Comparison of ENCODE assay signal across 17 cellular contexts in the genomic region with DNA sequence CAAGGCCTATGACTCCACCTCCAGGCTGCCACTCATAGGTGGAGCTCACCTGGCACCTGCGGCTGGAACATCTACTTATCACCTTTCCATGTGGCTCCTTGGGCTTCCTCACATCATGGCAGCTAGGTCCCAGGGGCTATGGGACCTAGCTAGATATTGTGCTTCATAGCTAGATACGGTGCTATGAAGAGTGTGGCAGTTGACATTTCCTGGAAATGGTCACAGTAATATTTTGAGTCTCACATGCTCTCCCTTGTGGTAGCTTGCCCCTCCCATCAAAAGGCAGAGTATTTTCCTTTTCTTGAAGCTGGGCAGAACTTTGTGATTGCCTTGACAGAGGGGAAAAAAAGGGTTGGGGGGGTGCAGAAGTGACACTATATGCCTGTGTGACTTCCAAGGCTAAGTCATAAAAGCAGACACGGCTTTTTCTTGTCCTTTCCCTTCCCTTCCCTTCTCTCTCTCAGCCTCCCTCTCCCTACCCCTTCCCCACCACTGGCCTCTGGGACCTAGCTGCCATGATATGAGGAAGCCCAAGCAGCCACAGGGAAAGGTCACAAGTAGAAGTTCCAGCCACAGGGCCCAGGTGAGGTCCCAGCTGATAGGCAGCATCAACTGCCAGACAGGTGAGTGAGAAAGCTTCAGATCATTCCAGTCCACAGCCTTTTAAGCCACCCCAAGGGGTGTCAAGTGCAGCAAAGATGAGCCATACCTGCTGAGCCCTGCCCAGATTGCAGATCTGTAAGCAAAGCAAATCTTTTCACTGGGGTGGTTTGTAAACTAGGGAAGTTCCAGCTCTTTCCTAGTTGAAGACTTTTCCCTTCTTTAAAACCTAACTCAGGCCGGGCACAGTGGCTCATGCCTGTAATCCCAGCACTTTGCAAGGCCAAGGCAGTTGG. TPM values are rescaled to one million over a fixed set of nuclear protein-coding genes. Genes with fewer than 3 reads are reported as not detected.
A peak's percentile ranks its signal among the peaks of the same experiment; 100 is the strongest.
DNase-seq lines count a peak whose midpoint lies in the region; ATAC-seq and TF ChIP-seq lines count a peak whose summit lies in the region.
"Had no signal": no experiment of that assay in that cellular context is flagged by ENCODE, and none has a peak within 500 bp of the region (broad histone marks: within the 10 kb centered on the region; RNA-seq: fewer than 3 reads in every experiment).

No MANE protein-coding gene starts in this region.

- H3K4me3 ChIP-seq in PC-9 (no peak overlapping the region), gastroesophageal sphincter (no peak overlapping the region), smooth muscle cell (no peak overlapping the region)

- H3K36me3 Mint-ChIP-seq in H9 (ENCODE audit: insufficient read depth in 1 of 3, low read depth in 3 of 3) = no peaks in the 10 kb centered on the region
- H3K36me3 Mint-ChIP-seq: activated naive CD4-positive, alpha-beta T cell treated with anti-CD3 and anti-CD28 coated beads, Interleukin-2, amount 50 U/mL, for 24 hours had no signal

- TF ChIP-seq EP300 in gastroesophageal sphincter (IDR thresholded peaks at IDR 0.05) = no peak

- peaks cover 22% of the 10 kb centered on the region for H3F3A ChIP-seq in PC-9 (ENCODE audit: insufficient read depth, low read depth)
- no peaks in the 10 kb centered on the region for H3F3A ChIP-seq in smooth muscle cell (ENCODE audit: low read depth)

- no peak overlapping the region for H3K4me3 Mint-ChIP-seq in H9
- H3K4me3 Mint-ChIP-seq: activated naive CD4-positive, alpha-beta T cell treated with anti-CD3 and anti-CD28 coated beads, Interleukin-2, amount 50 U/mL, for 24 hours; activated T-cell treated with anti-CD3 and anti-CD28 coated beads, Interleukin-2, amount 50 U/mL, for 72 hours; naive thymus-derived CD8-positive, alpha-beta T cell; stimulated activated naive CD8-positive, alpha-beta T cell treated with anti-CD3 and anti-CD28 coated beads, Interleukin-15, Interleukin-2, amounts not matched to agents 100 ng/mL and 50 ng/mL, for 24 hours had no signal

- TF ChIP-seq POLR2A in gastroesophageal sphincter (IDR thresholded peaks at IDR 0.05) = no peak

- H3K4me2 ChIP-seq in H9 (ENCODE audit: insufficient read depth, insufficient read length, low read length) (no peak overlapping the region), PC-9 (peak overlapping the region; percentile 72), smooth muscle cell (no peak overlapping the region)

- no peaks in the 10 kb centered on the region for H3K23me2 ChIP-seq in H9 (ENCODE audit: insufficient read length, low read depth, low read length, poor library complexity, severe bottlenecking)

- no peaks in the 10 kb centered on the region for H3K9me2 ChIP-seq in PC-9 (ENCODE audit: insufficient read depth)

- H3K4me1 Mint-ChIP-seq in H9 = peaks cover 0 to 2% of the 10 kb centered on the region in 2 experiments; a peak in 1 of 4 replicates
- H3K4me1 Mint-ChIP-seq: activated naive CD4-positive, alpha-beta T cell treated with anti-CD3 and anti-CD28 coated beads, Interleukin-2, amount 50 U/mL, for 24 hours had no signal

- H3K9me3 ChIP-seq in H9 (ENCODE audit: control insufficient read depth, low read depth, low read length) = no peaks in the 10 kb centered on the region
- H3K9me3 ChIP-seq in PC-9 (ENCODE audit: insufficient read depth, low read depth) = peaks cover 7% of the 10 kb centered on the region; the same call in 1 of the 2 replicates
- peaks cover 0 to 10% (median 0%) of the 10 kb centered on the region in 3 donors for H3K9me3 ChIP-seq in gastroesophageal sphincter
- H3K9me3 ChIP-seq in smooth muscle cell (replicated peaks; ENCODE audit: low read depth) = no peaks in the 10 kb centered on the region

- H2BK120ac ChIP-seq in H9 (ENCODE audit: low read depth, low read length, poor library complexity, severe bottlenecking) = no peak overlapping the region

- H3K27me3 ChIP-seq in H9 (ENCODE audit: insufficient read depth, low read length) (no peaks in the 10 kb centered on the region), PC-9 (ENCODE audit: insufficient read depth, low read depth) (peaks cover 17% of the 10 kb centered on the region; the same call in 1 of the 2 replicates), gastroesophageal sphincter (no peaks in the 10 kb centered on the region), smooth muscle cell (ENCODE audit: low read depth) (no peaks in the 10 kb centered on the region)

- no peak overlapping the region for H3K27ac Mint-ChIP-seq in H9
- H3K27ac Mint-ChIP-seq: activated naive CD4-positive, alpha-beta T cell treated with anti-CD3 and anti-CD28 coated beads, Interleukin-2, amount 50 U/mL, for 24 hours; activated T-cell treated with anti-CD3 and anti-CD28 coated beads, Interleukin-2, amount 50 U/mL, for 72 hours; naive thymus-derived CD8-positive, alpha-beta T cell; stimulated activated naive CD8-positive, alpha-beta T cell treated with anti-CD3 and anti-CD28 coated beads, Interleukin-15, Interleukin-2, amounts not matched to agents 100 ng/mL and 50 ng/mL, for 24 hours had no signal

- no peaks in the 10 kb centered on the region for H3K79me1 ChIP-seq in H9 (ENCODE audit: insufficient read depth, low read depth, low read length, poor library complexity, severe bottlenecking)

- H2AK5ac ChIP-seq in H9 (ENCODE audit: insufficient read length, low read length) = no peak overlapping the region

- H3K9me3 Mint-ChIP-seq in H9 = peaks cover 0 to 3% of the 10 kb centered on the region in 2 experiments; a peak in 1 of 5 replicates
- H3K9me3 Mint-ChIP-seq: activated naive CD4-positive, alpha-beta T cell treated with anti-CD3 and anti-CD28 coated beads, Interleukin-2, amount 50 U/mL, for 24 hours had no signal

- H2AFZ ChIP-seq in H9 (ENCODE audit: low read length) (no peak overlapping the region), PC-9 (no peak overlapping the region), smooth muscle cell (ENCODE audit: low read depth) (no peak overlapping the region)
- H2AFZ ChIP-seq: parathyroid adenoma had no signal

- POLR2A ChIA-PET in PC-9 (lab: Charles Lee; ENCODE audit: unreplicated experiment) = no interaction called here

- no peak overlapping the region for H3T11ph ChIP-seq in H9 (ENCODE audit: low read length)

- no peaks in the 10 kb centered on the region for H3K36me3 ChIP-seq in PC-9 (ENCODE audit: low read depth)
- no peaks in the 10 kb centered on the region for H3K36me3 ChIP-seq in gastroesophageal sphincter
- H3K36me3 ChIP-seq in smooth muscle cell (ENCODE audit: low read depth) = no peaks in the 10 kb centered on the region

- H4K5ac ChIP-seq in H9 (ENCODE audit: insufficient read length, low read depth, low read length) = no peak overlapping the region

- no peak overlapping the region for H3K14ac ChIP-seq in H9 (ENCODE audit: insufficient read depth, low read length)

- H4K20me1 ChIP-seq in H9 (ENCODE audit: control insufficient read depth, insufficient read depth, insufficient read length) (no peaks in the 10 kb centered on the region), PC-9 (ENCODE audit: insufficient read depth) (no peaks in the 10 kb centered on the region), smooth muscle cell (ENCODE audit: low read depth) (no peaks in the 10 kb centered on the region)

- TF ChIP-seq CTCF in H9 (conservative IDR thresholded peaks at IDR 0.05) (no peak), PC-9 (conservative IDR thresholded peaks at IDR 0.05) (no peak), gastroesophageal sphincter (IDR thresholded peaks at IDR 0.05) (no peak), smooth muscle cell (IDR thresholded peaks at IDR 0.05; ENCODE audit: borderline replicate concordance, insufficient read depth, poor library complexity, severe bottlenecking) (no peak)

- no peak for DNase-seq in H9
- no peak for DNase-seq in PC-9
- no peak for DNase-seq in smooth muscle cell (lab: John Stamatoyannopoulos, UW; ENCODE audit: unreplicated experiment)
- no peak for DNase-seq in mucosa of gallbladder (ENCODE audit: low spot score)
- DNase-seq in NCI-H82 (lab: John Stamatoyannopoulos, UW) = no peak
- DNase-seq in NCI-H774 (lab: John Stamatoyannopoulos, UW) = no peak
- DNase-seq: activated T-cell treated with anti-CD3 and anti-CD28 coated beads, Interleukin-2, amount 50 U/mL, for 72 hours; DMS79 treated with DMSO at 0.1 percent for 48 hours; hypothalamus; naive thymus-derived CD8-positive, alpha-beta T cell; NCI-H1105; NCI-H510A had no signal

- intact Hi-C loops in PC-9 (cut with micrococcal nuclease; ENCODE audit: unreplicated experiment) = no loop called here

- WGBS in H9 (ENCODE audit: extremely low coverage, insufficient read length, low lambda C conversion rate) = no CpG with 5 or more reads among the region's 4 CpGs
- WGBS in gastroesophageal sphincter (ENCODE audit: low coverage in 1 of 2), 2 donors = 0 to 60% methylated on average over 1 to 3 of the region's 4 CpGs
- 80% methylated on average over 4 of the region's 4 CpGs for WGBS in smooth muscle cell (ENCODE audit: low lambda C conversion rate)

- no peak overlapping the region for H2BK15ac ChIP-seq in H9 (ENCODE audit: low read depth, low read length)

- H3K9ac ChIP-seq in H9 (ENCODE audit: extremely low read depth, insufficient read length, low read length) (no peak overlapping the region), smooth muscle cell (ENCODE audit: low read depth) (no peak overlapping the region)
- H3K9ac ChIP-seq: parathyroid adenoma had no signal

- H3K27me3 Mint-ChIP-seq in H9 (ENCODE audit: low read depth) = peaks cover 16% of the 10 kb centered on the region

- no peak overlapping the region for H3K56ac ChIP-seq in H9 (ENCODE audit: insufficient read length, low read depth, low read length)

- H3K27ac ChIP-seq in H9 (ENCODE audit: insufficient read length, low read depth, low read length) = no peak overlapping the region
- 0 out of 2 replicates have a peak overlapping the region, but pooled peaks have one; percentile 8 for H3K27ac ChIP-seq in PC-9
- peak overlapping the region in 3 of 4 donors; percentile 63 to 66 (median 66) for H3K27ac ChIP-seq in gastroesophageal sphincter
- peak overlapping the region; percentile 5 for H3K27ac ChIP-seq in smooth muscle cell (ENCODE audit: low read depth)
- H3K27ac ChIP-seq: parathyroid adenoma had no signal

- H2BK20ac ChIP-seq in H9 (ENCODE audit: low read depth, low read length, poor library complexity, severe bottlenecking) = no peak overlapping the region

- peak overlapping the region; percentile 24 for H3K18ac ChIP-seq in H9 (ENCODE audit: insufficient read length, low read depth, low read length)

- CTCF ChIA-PET in PC-9 (lab: Charles Lee) = interaction anchor here (0.6 to 1.0 kb wide), 3 partner anchors 9 to 105 kb away, joined by 3 to 6 read pairs (median 6); no protein-coding TSS in a partner anchor

- BruUV-seq in PC-9 (replicated peaks; lab: Mats Ljungman, UMichigan) = no TSS peak

- no peak overlapping the region for H3K4ac ChIP-seq in H9 (ENCODE audit: low read depth, low read length)

- ATAC-seq in gastroesophageal sphincter = no peak
- ATAC-seq in GM19023 (IDR thresholded peaks at IDR 0.05; ENCODE audit: unreplicated experiment) = no peak
- ATAC-seq: naive thymus-derived CD8-positive, alpha-beta T cell had no signal

- H2BK12ac ChIP-seq in H9 (ENCODE audit: insufficient read length, low read depth, low read length) = no peak overlapping the region

- H2BK5ac ChIP-seq in H9 (ENCODE audit: insufficient read length, low read length) = no peak overlapping the region

- H4K91ac ChIP-seq in H9 (ENCODE audit: insufficient read length, low read depth, low read length) = no peak overlapping the region

- H3K79me2 ChIP-seq in H9 (ENCODE audit: insufficient read depth, low read length) = no peaks in the 10 kb centered on the region
- H3K79me2 ChIP-seq in PC-9 (ENCODE audit: low read depth) = no peaks in the 10 kb centered on the region
- H3K79me2 ChIP-seq in smooth muscle cell (ENCODE audit: low read depth) = no peaks in the 10 kb centered on the region
- H3K79me2 ChIP-seq: parathyroid adenoma had no signal

- no peak overlapping the region for H3K23ac ChIP-seq in H9 (ENCODE audit: insufficient read length, low read depth, low read length)

- H4K8ac ChIP-seq in H9 (replicated peaks; ENCODE audit: insufficient read length, low read depth, low read length) = no peak overlapping the region

- H3K4me1 ChIP-seq in H9 (ENCODE audit: insufficient read depth, low read length) = no peaks in the 10 kb centered on the region
- H3K4me1 ChIP-seq in PC-9 (replicated peaks; ENCODE audit: insufficient read depth) = peaks cover 12% of the 10 kb centered on the region; the same call in 1 of the 2 replicates
- peaks cover 0 to 12% (median 3%) of the 10 kb centered on the region in 3 donors for H3K4me1 ChIP-seq in gastroesophageal sphincter
- no peaks in the 10 kb centered on the region for H3K4me1 ChIP-seq in smooth muscle cell (ENCODE audit: low read depth)
- H3K4me1 ChIP-seq: parathyroid adenoma had no signal

RNA-seq across cellular contexts. Expression of a gene that starts 6.9 kb away (rescaled TPM):
- total RNA-seq in H9 (2021) (31.5 and 31.9 TPM in 2 replicates), PC-9 (2021) (0.25 TPM in 1 of 2 replicates, not detected in the other), gastroesophageal sphincter (100 to 1,000 TPM in 3 of 4 donors, 10 to 100 TPM in 1; 49.3 to 383 (median 144) TPM), smooth muscle cell (4.9 and 15.2 TPM in 2 replicates), mucosa of gallbladder (52.0 TPM)
- 16.2 and 20.8 TPM in 2 replicates for polyA plus RNA-seq in smooth muscle cell
- total RNA-seq: activated T-cell treated with anti-CD3 and anti-CD28 coated beads, Interleukin-2, amount 50 U/mL, for 72 hours; naive thymus-derived CD8-positive, alpha-beta T cell had no signal
- polyA plus RNA-seq: naive thymus-derived CD8-positive, alpha-beta T cell had no signal

RNA-seq across cellular contexts. Expression of a gene that starts 56.9 kb away (rescaled TPM):
- total RNA-seq in H9 (2021) (108 and 111 TPM in 2 replicates), PC-9 (2021) (74.7 and 85.4 TPM in 2 replicates), gastroesophageal sphincter (10 to 100 TPM; 48.2 to 69.5 (median 50.7) TPM), smooth muscle cell (34.5 and 44.9 TPM in 2 replicates), mucosa of gallbladder (66.2 TPM)
- polyA plus RNA-seq in smooth muscle cell = 57.7 and 60.0 TPM in 2 replicates
